Comparison of ENCODE assay signal across 23 cellular contexts in the genomic region with DNA sequence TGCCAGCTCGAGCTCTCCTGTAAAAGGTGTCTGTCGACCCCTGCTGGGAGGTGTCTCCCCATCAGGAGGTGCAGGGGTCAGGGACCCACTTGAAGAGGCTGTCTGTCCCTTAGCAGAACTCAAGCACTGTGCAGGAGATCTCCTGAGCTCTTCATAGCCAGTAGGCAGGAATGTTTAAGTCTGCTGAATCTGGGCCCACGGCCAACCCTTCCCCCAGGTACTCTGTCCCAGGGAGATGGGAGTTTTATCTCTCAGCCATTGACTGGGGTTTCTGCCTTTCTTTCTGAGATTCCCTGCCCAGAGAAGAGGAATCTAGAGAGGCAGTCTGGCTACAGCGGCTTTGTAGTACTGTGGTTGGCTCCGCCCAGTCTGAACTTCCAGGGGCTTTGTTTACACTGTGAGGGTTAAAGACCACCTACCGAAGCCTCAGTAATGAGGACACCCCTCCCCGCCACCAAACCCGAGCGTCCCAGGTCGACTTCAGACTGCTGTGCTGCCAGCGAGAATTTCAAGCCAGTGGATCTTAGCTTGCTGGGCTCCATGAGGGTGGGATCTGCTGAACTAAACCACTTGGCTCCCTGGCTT.
DNase-seq lines count a peak whose midpoint lies in the region; ATAC-seq and TF ChIP-seq lines count a peak whose summit lies in the region.
"Had no signal": no experiment of that assay in that cellular context is flagged by ENCODE, and none has a peak within 500 bp of the region (broad histone marks: within the 10 kb centered on the region; RNA-seq: fewer than 3 reads in every experiment).

No MANE protein-coding gene starts in this region.

- H3K36me3 ChIP-seq in neuronal stem cell (replicated peaks in 1 of 2; ENCODE audit: control insufficient read depth in 2 of 2, insufficient read depth in 2 of 2, low read length in 2 of 2), result no peaks in the 10 kb centered on the region
- H3K36me3 ChIP-seq: SJCRH30 had no signal

- CTCF ChIA-PET in WTC11 (lab: Charles Lee), result no interaction called here

- H3K9me3 Mint-ChIP-seq in WTC11, result peaks cover 14% of the 10 kb centered on the region

- no peak overlapping the region for H3K23ac ChIP-seq in neuronal stem cell (ENCODE audit: low read depth, low read length, poor library complexity)

- H3K36me3 Mint-ChIP-seq in WTC11, result no peaks in the 10 kb centered on the region

- H3K9ac ChIP-seq in neuronal stem cell (ENCODE audit: low read depth, low read length, poor library complexity), result no peak overlapping the region

- no peak overlapping the region for H4K91ac ChIP-seq in neuronal stem cell (ENCODE audit: low read depth, low read length, poor library complexity)

- POLR2A ChIA-PET in WTC11 (lab: Charles Lee), result no interaction called here

- H3K14ac ChIP-seq in neuronal stem cell (ENCODE audit: low read length), result no peak overlapping the region

- H2AK5ac ChIP-seq in neuronal stem cell (ENCODE audit: low read depth, low read length), result no peak overlapping the region

- no peak overlapping the region for H3K4me2 ChIP-seq in neuronal stem cell (ENCODE audit: insufficient read depth, low read length, poor library complexity, severe bottlenecking)

- peak overlapping the region; percentile 51 for H3K18ac ChIP-seq in neuronal stem cell (ENCODE audit: low read length)

- no peaks in the 10 kb centered on the region for H3K9me3 ChIP-seq in neuronal stem cell (replicated peaks in 1 of 2; ENCODE audit: control insufficient read depth in 2 of 2, insufficient read depth in 1 of 2, low read depth in 1 of 2, low read length in 2 of 2)
- H3K9me3 ChIP-seq: SJCRH30 had no signal

- H3K4me3 ChIP-seq in neuronal stem cell (ENCODE audit: low read length in 2 of 2), result no peak overlapping the region
- H3K4me3 ChIP-seq: SJCRH30 had no signal

- no peaks in the 10 kb centered on the region for H3K27me3 Mint-ChIP-seq in WTC11 (ENCODE audit: low read depth)

- no peak overlapping the region for H2BK15ac ChIP-seq in neuronal stem cell (ENCODE audit: low read length)

- no peak overlapping the region for H4K8ac ChIP-seq in neuronal stem cell (ENCODE audit: low read depth, low read length)

- no peak overlapping the region for H3K27ac ChIP-seq in neuronal stem cell (replicated peaks; ENCODE audit: low read length)
- H3K27ac ChIP-seq: SJCRH30 had no signal

- no peak for TF ChIP-seq CTCF in WTC11 (IDR thresholded peaks at IDR 0.05)

- peak; percentile 16 for DNase-seq in NCI-H146 (lab: John Stamatoyannopoulos, UW)
- DNase-seq in NCI-H146 treated with DMSO at 0.1 percent for 48 hours (lab: John Stamatoyannopoulos, UW; ENCODE audit: unreplicated experiment), result no peak
- DNase-seq in DMS153 treated with DMSO at 0.1 percent for 48 hours (lab: John Stamatoyannopoulos, UW; ENCODE audit: unreplicated experiment), result peak; percentile 30
- no peak for DNase-seq in WTC11 (ENCODE audit: low spot score)
- peak; percentile 2 for DNase-seq in neuronal stem cell (ENCODE audit: low spot score)
- no peak for DNase-seq in hypothalamus (lab: John Stamatoyannopoulos, UW)
- DNase-seq in activated CD8-positive, alpha-beta memory T cell treated with anti-CD3 and anti-CD28 coated beads, Interleukin-2, amount 50 U/mL, for 4 hours, result no peak
- DNase-seq: 8988T, ACHN, EL, GF-D8, Karpas-422, NCI-H1092, NCI-H1436 treated with DMSO at 0.1 percent for 48 hours, NCI-H2029, NCI-H2171, NCI-H226, NCI-H510A, PC-3, SJCRH30 had no signal

- peaks cover 18% of the 10 kb centered on the region for H3K4me1 Mint-ChIP-seq in WTC11

- WGBS in neuronal stem cell (ENCODE audit: extremely low coverage in 2 of 2, insufficient read length in 2 of 2, insufficient replicate concordance in 1 of 2), 2 donors, result no CpG with 5 or more reads among the region's 11 CpGs

- H2BK12ac ChIP-seq in neuronal stem cell (ENCODE audit: low read length), result no peak overlapping the region

- H2AFZ ChIP-seq in neuronal stem cell (ENCODE audit: low read length), result peak overlapping the region; percentile 13

- ATAC-seq in WTC11 (peak; percentile 62), HG03439 (IDR thresholded peaks at IDR 0.05; ENCODE audit: unreplicated experiment) (no peak)
- ATAC-seq: HepG2, PC-3, SK-N-SH treated with all-trans-retinoic acid at 6 μM for 48 hours had no signal

- H3K4me3 Mint-ChIP-seq in WTC11, result no peak overlapping the region

- no peak overlapping the region for H2BK120ac ChIP-seq in neuronal stem cell (ENCODE audit: low read depth, low read length)

- H3K27me3 ChIP-seq in neuronal stem cell (ENCODE audit: control insufficient read depth in 3 of 3, insufficient read depth in 3 of 3, low read depth in 1 of 3, low read length in 3 of 3), result no peaks in the 10 kb centered on the region
- H3K27me3 ChIP-seq: SJCRH30 had no signal

- no peak overlapping the region for H3K27ac Mint-ChIP-seq in WTC11

- no peaks in the 10 kb centered on the region for H3K79me1 ChIP-seq in neuronal stem cell (ENCODE audit: low read depth, low read length)

- peaks cover 2 to 3% of the 10 kb centered on the region in 2 donors for H3K4me1 ChIP-seq in neuronal stem cell (ENCODE audit: control insufficient read depth in 2 of 2, insufficient read depth in 1 of 2, low read depth in 1 of 2, low read length in 2 of 2)
- H3K4me1 ChIP-seq: SJCRH30 had no signal

- H3K4ac ChIP-seq in neuronal stem cell (ENCODE audit: low read length), result no peak overlapping the region

- no peak overlapping the region for H2BK5ac ChIP-seq in neuronal stem cell (ENCODE audit: low read length)

TF ChIP-seq in WTC11, 78 proteins besides CTCF, POLR2A, EP300 and RAD21:
- no peak for TF ChIP-seq ETV6 (CRISPR knock-in tag; IDR thresholded peaks at IDR 0.05)
TF ChIP-seq in WTC11: peak in this region for 0.

Comparison
In these comparisons a context has a peak if more than half of its experiments do, and no peak if none do; other contexts are left out.
1. DNase-seq: peak in NCI-H146 (single experiment), DMS153 treated with DMSO at 0.1 percent for 48 hours (single experiment) and neuronal stem cell (single experiment); none in NCI-H146 treated with DMSO at 0.1 percent for 48 hours (single experiment), WTC11 (single experiment), hypothalamus (0 of 51) and activated CD8-positive, alpha-beta memory T cell treated with anti-CD3 and anti-CD28 coated beads, Interleukin-2, amount 50 U/mL, for 4 hours (single experiment).